Comparison of ENCODE assay signal across 16 cellular contexts in the genomic region with DNA sequence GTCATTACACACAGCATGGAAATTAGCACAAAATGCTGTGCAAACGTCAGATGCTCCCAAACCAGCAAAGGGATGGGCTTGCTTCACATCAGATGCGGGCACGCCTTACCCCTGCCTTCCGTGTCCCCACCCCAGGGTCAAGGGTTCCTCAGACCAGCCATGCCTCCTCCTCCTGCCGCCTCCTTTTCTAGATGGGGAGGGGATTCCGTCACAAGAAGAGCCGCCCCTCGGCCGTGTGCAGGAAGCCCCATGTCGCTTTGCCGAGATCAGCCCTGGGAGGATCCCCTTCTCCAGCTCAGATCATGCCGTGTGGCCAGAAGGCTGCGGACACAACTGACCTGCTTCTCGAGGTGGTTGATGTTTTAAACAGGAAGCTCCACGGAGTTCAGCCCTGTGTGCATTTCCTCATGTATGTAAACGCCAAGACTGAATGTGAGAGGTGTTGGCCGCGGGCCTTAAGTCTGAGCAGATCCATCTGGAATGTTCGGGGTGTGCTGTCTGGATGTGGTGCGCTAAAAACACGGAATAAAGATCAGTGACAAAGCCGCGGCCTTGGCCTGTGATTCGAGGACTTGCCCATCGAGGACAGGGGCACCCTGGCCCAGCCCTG.
A peak's percentile ranks its signal among the peaks of the same experiment; 100 is the strongest.
DNase-seq lines count a peak whose midpoint lies in the region; ATAC-seq and TF ChIP-seq lines count a peak whose summit lies in the region.
"Had no signal": no experiment of that assay in that cellular context is flagged by ENCODE, and none has a peak within 500 bp of the region (broad histone marks: within the 10 kb centered on the region; RNA-seq: fewer than 3 reads in every experiment).

No MANE protein-coding gene starts in this region.

- H3K23ac ChIP-seq in neuronal stem cell (ENCODE audit: low read depth, low read length, poor library complexity): no peak overlapping the region

- H3K18ac ChIP-seq in neuronal stem cell (ENCODE audit: low read length): no peak overlapping the region

- H2BK5ac ChIP-seq in neuronal stem cell (ENCODE audit: low read length): peak overlapping the region; percentile 82

- no peak overlapping the region for H2AFZ ChIP-seq in neuronal stem cell (ENCODE audit: low read length)

- TF ChIP-seq CTCF in WTC11 (IDR thresholded peaks at IDR 0.05): no peak

- no peak overlapping the region for H3K9ac ChIP-seq in neuronal stem cell (ENCODE audit: low read depth, low read length, poor library complexity)

- WGBS in neuronal stem cell (ENCODE audit: extremely low coverage in 2 of 2, insufficient read length in 2 of 2, insufficient replicate concordance in 1 of 2), 2 donors: no CpG with 5 or more reads among the region's 25 CpGs

- H3K4me3 ChIP-seq in neuronal stem cell (ENCODE audit: low read length in 2 of 2): no peak overlapping the region

- no peak overlapping the region for H4K8ac ChIP-seq in neuronal stem cell (ENCODE audit: low read depth, low read length)

- no peaks in the 10 kb centered on the region for H3K27me3 ChIP-seq in neuronal stem cell (ENCODE audit: control insufficient read depth in 3 of 3, insufficient read depth in 3 of 3, low read depth in 1 of 3, low read length in 3 of 3)
- H3K27me3 ChIP-seq: esophagus squamous epithelium had no signal

- H3K36me3 ChIP-seq in neuronal stem cell (replicated peaks in 1 of 2; ENCODE audit: control insufficient read depth in 2 of 2, insufficient read depth in 2 of 2, low read length in 2 of 2): no peaks in the 10 kb centered on the region

- peak overlapping the region; percentile 71 for H3K14ac ChIP-seq in neuronal stem cell (ENCODE audit: low read length)

- H3K9me3 ChIP-seq in neuronal stem cell (replicated peaks in 1 of 2; ENCODE audit: control insufficient read depth in 2 of 2, insufficient read depth in 1 of 2, low read depth in 1 of 2, low read length in 2 of 2): peaks cover 0 to 8% of the 10 kb centered on the region in 2 donors
- H3K9me3 ChIP-seq: Caco-2, esophagus squamous epithelium had no signal

- H2BK120ac ChIP-seq in neuronal stem cell (ENCODE audit: low read depth, low read length): no peak overlapping the region

- no peak overlapping the region for H4K91ac ChIP-seq in neuronal stem cell (ENCODE audit: low read depth, low read length, poor library complexity)

- no peaks in the 10 kb centered on the region for H3K4me1 ChIP-seq in neuronal stem cell (ENCODE audit: control insufficient read depth in 2 of 2, insufficient read depth in 1 of 2, low read depth in 1 of 2, low read length in 2 of 2)

- H3K79me1 ChIP-seq in neuronal stem cell (ENCODE audit: low read depth, low read length): peaks cover 4% of the 10 kb centered on the region

- CTCF ChIA-PET in WTC11 (lab: Charles Lee): no interaction called here

- no peak overlapping the region for H2AK5ac ChIP-seq in neuronal stem cell (ENCODE audit: low read depth, low read length)

- no peak overlapping the region for H3K4me3 Mint-ChIP-seq in WTC11
- H3K4me3 Mint-ChIP-seq: activated CD8-positive, alpha-beta T cell treated with anti-CD3 and anti-CD28 coated beads for 36 hours had no signal

- peaks cover 6% of the 10 kb centered on the region for H3K9me3 Mint-ChIP-seq in WTC11
- H3K9me3 Mint-ChIP-seq: activated T-helper 2 cell treated with anti-CD3 and anti-CD28 coated beads, Interferon-gamma antibody, Interleukin-2, Interleukin-4, amounts not matched to agents 10 μg/mL and 5 μg/mL and 100 μg/mL, durations not matched to agents 14 hours and 24 hours and 36 hours had no signal

- DNase-seq in AG08396 (ENCODE audit: low spot score) (peak; percentile 86), WTC11 (ENCODE audit: low spot score) (peak; percentile 7), cardiac septum (ENCODE audit: low spot score) (peak; percentile 75), neuronal stem cell (ENCODE audit: low spot score) (no peak), NCI-H2081 treated with DMSO at 0.1 percent for 48 hours (lab: John Stamatoyannopoulos, UW) (no peak), dedifferentiated amniotic fluid mesenchymal stem cell (ENCODE audit: extremely low spot score) (no peak)
- DNase-seq in stimulated activated CD4-positive, alpha-beta T cell treated with anti-CD3 and anti-CD28 coated beads, Interleukin-12 subunit alpha, Interleukin-12 subunit beta, amount 100 ng/mL, for 4 hours: no peak
- DNase-seq: activated CD8-positive, alpha-beta T cell treated with anti-CD3 and anti-CD28 coated beads for 36 hours; esophagus squamous epithelium; H7; MM.1S; NCI-H748 treated with DMSO at 0.1 percent for 48 hours had no signal

- 0 out of 2 replicates have a peak, but pooled peaks cover 2% of the 10 kb centered on the region for H3K36me3 Mint-ChIP-seq in WTC11

- no peak overlapping the region for H2BK15ac ChIP-seq in neuronal stem cell (ENCODE audit: low read length)

- no peaks in the 10 kb centered on the region for H3K27me3 Mint-ChIP-seq in WTC11 (ENCODE audit: low read depth)
- H3K27me3 Mint-ChIP-seq: activated CD8-positive, alpha-beta T cell treated with anti-CD3 and anti-CD28 coated beads for 36 hours had no signal

- no peak for ATAC-seq in WTC11
- ATAC-seq in GM21576 (IDR thresholded peaks at IDR 0.05; ENCODE audit: unreplicated experiment): no peak
- ATAC-seq: activated CD8-positive, alpha-beta T cell treated with anti-CD3 and anti-CD28 coated beads for 36 hours; Panc1 had no signal

- no peak overlapping the region for H3K4me2 ChIP-seq in neuronal stem cell (ENCODE audit: insufficient read depth, low read length, poor library complexity, severe bottlenecking)

- no peak overlapping the region for H2BK12ac ChIP-seq in neuronal stem cell (ENCODE audit: low read length)

- no peaks in the 10 kb centered on the region for H3K4me1 Mint-ChIP-seq in WTC11

- no peak overlapping the region for H3K4ac ChIP-seq in neuronal stem cell (ENCODE audit: low read length)

- H3K27ac Mint-ChIP-seq in WTC11: 0 out of 2 replicates have a peak overlapping the region, but pooled peaks have one; percentile 15
- H3K27ac Mint-ChIP-seq: activated CD8-positive, alpha-beta T cell treated with anti-CD3 and anti-CD28 coated beads for 36 hours; activated T-helper 2 cell treated with anti-CD3 and anti-CD28 coated beads, Interferon-gamma antibody, Interleukin-2, Interleukin-4, amounts not matched to agents 10 μg/mL and 5 μg/mL and 100 μg/mL, durations not matched to agents 14 hours and 24 hours and 36 hours had no signal

- POLR2A ChIA-PET in WTC11 (lab: Charles Lee): no interaction called here

- H3K27ac ChIP-seq in neuronal stem cell (replicated peaks; ENCODE audit: low read length): no peak overlapping the region

- intact Hi-C loops in cardiac septum (cut with DNase I): loop anchor here (10.0 kb wide), 1 partner anchor 240 kb away; no protein-coding TSS in a partner anchor

TF ChIP-seq in WTC11, 78 proteins besides CTCF, POLR2A, EP300 and RAD21:
- TF ChIP-seq, protein P1, sequence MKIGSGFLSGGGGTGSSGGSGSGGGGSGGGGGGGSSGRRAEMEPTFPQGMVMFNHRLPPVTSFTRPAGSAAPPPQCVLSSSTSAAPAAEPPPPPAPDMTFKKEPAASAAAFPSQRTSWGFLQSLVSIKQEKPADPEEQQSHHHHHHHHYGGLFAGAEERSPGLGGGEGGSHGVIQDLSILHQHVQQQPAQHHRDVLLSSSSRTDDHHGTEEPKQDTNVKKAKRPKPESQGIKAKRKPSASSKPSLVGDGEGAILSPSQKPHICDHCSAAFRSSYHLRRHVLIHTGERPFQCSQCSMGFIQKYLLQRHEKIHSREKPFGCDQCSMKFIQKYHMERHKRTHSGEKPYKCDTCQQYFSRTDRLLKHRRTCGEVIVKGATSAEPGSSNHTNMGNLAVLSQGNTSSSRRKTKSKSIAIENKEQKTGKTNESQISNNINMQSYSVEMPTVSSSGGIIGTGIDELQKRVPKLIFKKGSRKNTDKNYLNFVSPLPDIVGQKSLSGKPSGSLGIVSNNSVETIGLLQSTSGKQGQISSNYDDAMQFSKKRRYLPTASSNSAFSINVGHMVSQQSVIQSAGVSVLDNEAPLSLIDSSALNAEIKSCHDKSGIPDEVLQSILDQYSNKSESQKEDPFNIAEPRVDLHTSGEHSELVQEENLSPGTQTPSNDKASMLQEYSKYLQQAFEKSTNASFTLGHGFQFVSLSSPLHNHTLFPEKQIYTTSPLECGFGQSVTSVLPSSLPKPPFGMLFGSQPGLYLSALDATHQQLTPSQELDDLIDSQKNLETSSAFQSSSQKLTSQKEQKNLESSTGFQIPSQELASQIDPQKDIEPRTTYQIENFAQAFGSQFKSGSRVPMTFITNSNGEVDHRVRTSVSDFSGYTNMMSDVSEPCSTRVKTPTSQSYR (CRISPR knock-in tag; IDR thresholded peaks at IDR 0.05): no peak
- TF ChIP-seq, protein P2, sequence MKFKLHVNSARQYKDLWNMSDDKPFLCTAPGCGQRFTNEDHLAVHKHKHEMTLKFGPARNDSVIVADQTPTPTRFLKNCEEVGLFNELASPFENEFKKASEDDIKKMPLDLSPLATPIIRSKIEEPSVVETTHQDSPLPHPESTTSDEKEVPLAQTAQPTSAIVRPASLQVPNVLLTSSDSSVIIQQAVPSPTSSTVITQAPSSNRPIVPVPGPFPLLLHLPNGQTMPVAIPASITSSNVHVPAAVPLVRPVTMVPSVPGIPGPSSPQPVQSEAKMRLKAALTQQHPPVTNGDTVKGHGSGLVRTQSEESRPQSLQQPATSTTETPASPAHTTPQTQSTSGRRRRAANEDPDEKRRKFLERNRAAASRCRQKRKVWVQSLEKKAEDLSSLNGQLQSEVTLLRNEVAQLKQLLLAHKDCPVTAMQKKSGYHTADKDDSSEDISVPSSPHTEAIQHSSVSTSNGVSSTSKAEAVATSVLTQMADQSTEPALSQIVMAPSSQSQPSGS (CRISPR knock-in tag; IDR thresholded peaks at IDR 0.05; ENCODE audit: borderline replicate concordance, low read depth): no peak
- TF ChIP-seq NR3C1 (CRISPR knock-in tag; conservative IDR thresholded peaks at IDR 0.05; ENCODE audit: low read depth) (no peak), CREM (CRISPR knock-in tag; IDR thresholded peaks at IDR 0.05) (no peak), CBFB (CRISPR knock-in tag; IDR thresholded peaks at IDR 0.05; ENCODE audit: low read depth) (no peak)
- TF ChIP-seq, protein P3, sequence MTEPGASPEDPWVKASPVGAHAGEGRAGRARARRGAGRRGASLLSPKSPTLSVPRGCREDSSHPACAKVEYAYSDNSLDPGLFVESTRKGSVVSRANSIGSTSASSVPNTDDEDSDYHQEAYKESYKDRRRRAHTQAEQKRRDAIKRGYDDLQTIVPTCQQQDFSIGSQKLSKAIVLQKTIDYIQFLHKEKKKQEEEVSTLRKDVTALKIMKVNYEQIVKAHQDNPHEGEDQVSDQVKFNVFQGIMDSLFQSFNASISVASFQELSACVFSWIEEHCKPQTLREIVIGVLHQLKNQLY (CRISPR knock-in tag; IDR thresholded peaks at IDR 0.05): no peak

Comparison
In these comparisons a context has a peak if more than half of its experiments do, and no peak if none do; other contexts are left out.
1. DNase-seq: peak in AG08396 (single experiment), WTC11 (single experiment) and cardiac septum (single experiment); none in neuronal stem cell (single experiment), NCI-H2081 treated with DMSO at 0.1 percent for 48 hours (single experiment), stimulated activated CD4-positive, alpha-beta T cell treated with anti-CD3 and anti-CD28 coated beads, Interleukin-12 subunit alpha, Interleukin-12 subunit beta, amount 100 ng/mL, for 4 hours (single experiment) and dedifferentiated amniotic fluid mesenchymal stem cell (single experiment).